ENCODE assay signal across 1 cellular context in the genomic region with DNA sequence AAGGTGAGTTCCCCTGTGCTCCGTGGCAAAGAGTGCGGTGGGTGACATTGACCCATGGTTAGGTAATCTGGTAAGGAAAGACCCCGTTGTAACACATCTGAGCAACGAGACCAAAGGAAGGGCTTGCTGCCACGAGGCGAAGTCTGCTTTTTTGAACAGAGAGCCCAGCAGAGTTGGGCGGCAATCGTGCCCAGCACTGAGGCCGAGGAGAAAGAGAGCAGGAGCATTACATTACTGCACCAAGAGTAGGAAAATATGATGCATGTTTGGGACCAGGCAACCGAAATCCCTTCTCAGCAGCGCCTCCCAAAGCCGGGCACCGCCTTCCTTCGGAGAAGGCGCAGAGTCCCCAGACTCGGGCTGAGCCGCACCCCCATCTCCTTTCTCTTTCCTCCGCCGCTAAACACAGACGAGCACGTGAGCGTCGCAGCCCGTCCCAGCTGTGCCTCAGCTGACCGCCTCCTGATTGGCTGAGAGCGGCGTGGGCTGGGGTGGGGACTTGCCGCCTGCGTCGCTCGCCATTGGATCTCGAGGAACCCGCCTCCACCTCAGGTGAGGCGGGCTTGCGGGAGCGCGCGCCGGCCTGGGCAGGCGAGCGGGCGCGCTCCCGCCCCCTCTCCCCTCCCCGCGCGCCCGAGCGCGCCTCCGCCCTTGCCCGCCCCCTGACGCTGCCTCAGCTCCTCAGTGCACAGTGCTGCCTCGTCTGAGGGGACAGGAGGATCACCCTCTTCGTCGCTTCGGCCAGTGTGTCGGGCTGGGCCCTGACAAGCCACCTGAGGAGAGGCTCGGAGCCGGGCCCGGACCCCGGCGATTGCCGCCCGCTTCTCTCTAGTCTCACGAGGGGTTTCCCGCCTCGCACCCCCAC.
TF ChIP-seq lines count a peak whose summit lies in the region.

HIF1A (plus strand) TSS at position 684 of the 865 bp plus-strand sequence. CDS start 292 bp downstream, outside the sequence.

TF ChIP-seq in HEK293, 187 proteins besides CTCF, POLR2A, EP300 and RAD21 (continued from another document):
- TF ChIP-seq ZEB2 (tag by site-specific recombination; IDR thresholded peaks at IDR 0.05) (0 out of 2 replicates have a peak, but pooled peaks have one; percentile 37), WT1 (tag by site-specific recombination; IDR thresholded peaks at IDR 0.05) (no peak; the same call in 1 of the 2 replicates), ZNF544 (tag by site-specific recombination; IDR thresholded peaks at IDR 0.05) (no peak), ZFHX2 (tag by site-specific recombination; conservative IDR thresholded peaks at IDR 0.05) (peak; percentile 73), ZNF391 (tag by site-specific recombination; IDR thresholded peaks at IDR 0.05; ENCODE audit: borderline replicate concordance, low read depth) (peak; percentile 72; the same call in 1 of the 2 replicates), KLF9 (tag by site-specific recombination; IDR thresholded peaks at IDR 0.05; ENCODE audit: low read depth) (peak; percentile 59), ZBTB49 (tag by site-specific recombination; IDR thresholded peaks at IDR 0.05; ENCODE audit: low read depth) (no peak), MEIS1 (CRISPR knock-in tag; IDR thresholded peaks at IDR 0.05; ENCODE audit: borderline replicate concordance) (no peak), ZNF221 (tag by site-specific recombination; IDR thresholded peaks at IDR 0.05; ENCODE audit: borderline replicate concordance) (no peak), RBAK (tag by site-specific recombination; IDR thresholded peaks at IDR 0.05) (no peak), ZBTB17 (tag by site-specific recombination; IDR thresholded peaks at IDR 0.05) (no peak), GLI2 (tag by site-specific recombination; IDR thresholded peaks at IDR 0.05; ENCODE audit: borderline replicate concordance, low read depth) (no peak), KLF8 (tag by site-specific recombination; IDR thresholded peaks at IDR 0.05) (peak; percentile 72), ZNF768 (tag by site-specific recombination; IDR thresholded peaks at IDR 0.05) (peak; percentile 61; the same call in 1 of the 2 replicates), ZNF510 (tag by site-specific recombination; IDR thresholded peaks at IDR 0.05; ENCODE audit: insufficient replicate concordance) (no peak), ZNF324 (tag by site-specific recombination; IDR thresholded peaks at IDR 0.05) (no peak), YY1 (tag by site-specific recombination; IDR thresholded peaks at IDR 0.05) (no peak), ZNF394 (tag by site-specific recombination; IDR thresholded peaks at IDR 0.05; ENCODE audit: borderline replicate concordance) (no peak; the same call in 1 of the 2 replicates), ZBTB11 (tag by site-specific recombination; conservative IDR thresholded peaks at IDR 0.05; ENCODE audit: low read depth) (no peak), ZFP69B (tag by site-specific recombination; IDR thresholded peaks at IDR 0.05) (0 out of 2 replicates have a peak, but pooled peaks have one; percentile 4), KLF16 (tag by site-specific recombination; IDR thresholded peaks at IDR 0.05) (0 out of 2 replicates have a peak, but pooled peaks have one; percentile 13), AEBP2 (tag by site-specific recombination; IDR thresholded peaks at IDR 0.05; ENCODE audit: borderline replicate concordance) (no peak), ZNF266 (tag by site-specific recombination; IDR thresholded peaks at IDR 0.05; ENCODE audit: low read depth) (no peak)
- TF ChIP-seq, protein P1, sequence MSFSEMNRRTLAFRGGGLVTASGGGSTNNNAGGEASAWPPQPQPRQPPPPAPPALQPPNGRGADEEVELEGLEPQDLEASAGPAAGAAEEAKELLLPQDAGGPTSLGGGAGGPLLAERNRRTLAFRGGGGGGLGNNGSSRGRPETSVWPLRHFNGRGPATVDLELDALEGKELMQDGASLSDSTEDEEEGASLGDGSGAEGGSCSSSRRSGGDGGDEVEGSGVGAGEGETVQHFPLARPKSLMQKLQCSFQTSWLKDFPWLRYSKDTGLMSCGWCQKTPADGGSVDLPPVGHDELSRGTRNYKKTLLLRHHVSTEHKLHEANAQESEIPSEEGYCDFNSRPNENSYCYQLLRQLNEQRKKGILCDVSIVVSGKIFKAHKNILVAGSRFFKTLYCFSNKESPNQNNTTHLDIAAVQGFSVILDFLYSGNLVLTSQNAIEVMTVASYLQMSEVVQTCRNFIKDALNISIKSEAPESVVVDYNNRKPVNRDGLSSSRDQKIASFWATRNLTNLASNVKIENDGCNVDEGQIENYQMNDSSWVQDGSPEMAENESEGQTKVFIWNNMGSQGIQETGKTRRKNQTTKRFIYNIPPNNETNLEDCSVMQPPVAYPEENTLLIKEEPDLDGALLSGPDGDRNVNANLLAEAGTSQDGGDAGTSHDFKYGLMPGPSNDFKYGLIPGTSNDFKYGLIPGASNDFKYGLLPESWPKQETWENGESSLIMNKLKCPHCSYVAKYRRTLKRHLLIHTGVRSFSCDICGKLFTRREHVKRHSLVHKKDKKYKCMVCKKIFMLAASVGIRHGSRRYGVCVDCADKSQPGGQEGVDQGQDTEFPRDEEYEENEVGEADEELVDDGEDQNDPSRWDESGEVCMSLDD (tag by site-specific recombination; IDR thresholded peaks at IDR 0.05), result peak; percentile 53
- TF ChIP-seq, protein P2, sequence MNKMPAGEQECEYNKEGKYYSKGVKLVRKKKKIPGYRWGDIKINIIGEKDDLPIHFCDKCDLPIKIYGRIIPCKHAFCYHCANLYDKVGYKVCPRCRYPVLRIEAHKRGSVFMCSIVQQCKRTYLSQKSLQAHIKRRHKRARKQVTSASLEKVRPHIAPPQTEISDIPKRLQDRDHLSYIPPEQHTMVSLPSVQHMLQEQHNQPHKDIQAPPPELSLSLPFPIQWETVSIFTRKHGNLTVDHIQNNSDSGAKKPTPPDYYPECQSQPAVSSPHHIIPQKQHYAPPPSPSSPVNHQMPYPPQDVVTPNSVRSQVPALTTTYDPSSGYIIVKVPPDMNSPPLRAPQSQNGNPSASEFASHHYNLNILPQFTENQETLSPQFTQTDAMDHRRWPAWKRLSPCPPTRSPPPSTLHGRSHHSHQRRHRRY (tag by site-specific recombination; IDR thresholded peaks at IDR 0.05), result no peak
- TF ChIP-seq, protein P3, sequence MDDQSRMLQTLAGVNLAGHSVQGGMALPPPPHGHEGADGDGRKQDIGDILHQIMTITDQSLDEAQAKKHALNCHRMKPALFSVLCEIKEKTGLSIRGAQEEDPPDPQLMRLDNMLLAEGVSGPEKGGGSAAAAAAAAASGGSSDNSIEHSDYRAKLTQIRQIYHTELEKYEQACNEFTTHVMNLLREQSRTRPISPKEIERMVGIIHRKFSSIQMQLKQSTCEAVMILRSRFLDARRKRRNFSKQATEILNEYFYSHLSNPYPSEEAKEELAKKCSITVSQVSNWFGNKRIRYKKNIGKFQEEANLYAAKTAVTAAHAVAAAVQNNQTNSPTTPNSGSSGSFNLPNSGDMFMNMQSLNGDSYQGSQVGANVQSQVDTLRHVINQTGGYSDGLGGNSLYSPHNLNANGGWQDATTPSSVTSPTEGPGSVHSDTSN (CRISPR knock-in tag; IDR thresholded peaks at IDR 0.05), result 0 out of 2 replicates have a peak, but pooled peaks have one; percentile 12
- TF ChIP-seq, protein P4, sequence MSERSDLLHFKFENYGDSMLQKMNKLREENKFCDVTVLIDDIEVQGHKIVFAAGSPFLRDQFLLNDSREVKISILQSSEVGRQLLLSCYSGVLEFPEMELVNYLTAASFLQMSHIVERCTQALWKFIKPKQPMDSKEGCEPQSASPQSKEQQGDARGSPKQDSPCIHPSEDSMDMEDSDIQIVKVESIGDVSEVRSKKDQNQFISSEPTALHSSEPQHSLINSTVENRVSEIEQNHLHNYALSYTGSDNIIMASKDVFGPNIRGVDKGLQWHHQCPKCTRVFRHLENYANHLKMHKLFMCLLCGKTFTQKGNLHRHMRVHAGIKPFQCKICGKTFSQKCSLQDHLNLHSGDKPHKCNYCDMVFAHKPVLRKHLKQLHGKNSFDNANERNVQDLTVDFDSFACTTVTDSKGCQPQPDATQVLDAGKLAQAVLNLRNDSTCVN (tag by site-specific recombination; optimal IDR thresholded peaks at IDR 0.05), result peak; percentile 90
- TF ChIP-seq, protein P5, sequence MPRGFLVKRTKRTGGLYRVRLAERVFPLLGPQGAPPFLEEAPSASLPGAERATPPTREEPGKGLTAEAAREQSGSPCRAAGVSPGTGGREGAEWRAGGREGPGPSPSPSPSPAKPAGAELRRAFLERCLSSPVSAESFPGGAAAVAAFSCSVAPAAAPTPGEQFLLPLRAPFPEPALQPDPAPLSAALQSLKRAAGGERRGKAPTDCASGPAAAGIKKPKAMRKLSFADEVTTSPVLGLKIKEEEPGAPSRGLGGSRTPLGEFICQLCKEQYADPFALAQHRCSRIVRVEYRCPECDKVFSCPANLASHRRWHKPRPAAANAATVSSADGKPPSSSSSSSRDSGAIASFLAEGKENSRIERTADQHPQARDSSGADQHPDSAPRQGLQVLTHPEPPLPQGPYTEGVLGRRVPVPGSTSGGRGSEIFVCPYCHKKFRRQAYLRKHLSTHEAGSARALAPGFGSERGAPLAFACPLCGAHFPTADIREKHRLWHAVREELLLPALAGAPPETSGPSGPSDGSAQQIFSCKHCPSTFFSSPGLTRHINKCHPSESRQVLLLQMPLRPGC (tag by site-specific recombination; IDR thresholded peaks at IDR 0.05), result no peak
- TF ChIP-seq, protein P6, sequence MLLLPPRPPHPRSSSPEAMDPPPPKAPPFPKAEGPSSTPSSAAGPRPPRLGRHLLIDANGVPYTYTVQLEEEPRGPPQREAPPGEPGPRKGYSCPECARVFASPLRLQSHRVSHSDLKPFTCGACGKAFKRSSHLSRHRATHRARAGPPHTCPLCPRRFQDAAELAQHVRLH (tag by site-specific recombination; IDR thresholded peaks at IDR 0.05), result no peak
